In the genomic region with DNA sequence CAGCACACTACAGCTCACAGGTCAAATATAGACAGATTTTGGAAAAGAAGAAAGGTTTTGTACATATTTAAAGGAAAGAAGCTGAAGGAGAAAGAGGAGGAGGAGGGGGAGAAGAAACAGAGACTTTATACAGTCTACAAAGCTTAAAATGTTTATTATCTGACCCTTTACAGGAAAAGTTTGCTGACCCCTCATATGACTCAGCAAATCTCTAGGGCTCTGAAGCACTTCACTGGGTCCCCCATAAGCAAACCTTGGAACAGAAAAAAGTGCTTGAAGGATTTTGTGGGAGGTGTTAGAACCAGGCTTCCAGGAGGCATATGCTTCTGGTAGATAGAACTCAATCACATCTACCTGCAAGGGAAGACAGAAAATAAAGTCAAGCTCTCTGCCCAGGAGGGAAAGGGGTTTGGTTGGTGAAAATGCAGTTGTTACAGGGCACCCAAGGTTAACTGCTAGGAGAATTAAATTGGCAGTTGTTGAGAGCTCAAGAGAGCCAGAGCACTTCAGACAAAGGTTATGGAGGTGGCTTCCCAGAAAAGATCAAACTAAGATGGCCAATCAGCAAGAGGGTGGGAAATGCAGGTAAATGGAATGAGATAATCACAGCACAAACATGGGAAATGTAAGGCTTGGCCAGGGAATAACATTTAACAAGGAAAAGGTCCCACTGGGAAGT, we compare ENCODE assay signal across 1 cellular context.
TF ChIP-seq lines count a peak whose summit lies in the region.

No MANE protein-coding gene starts in this region.

TF ChIP-seq in HepG2, 621 proteins besides CTCF, POLR2A, EP300 and RAD21 (continued from another document):
- TF ChIP-seq ZSCAN29 (CRISPR knock-in tag; conservative IDR thresholded peaks at IDR 0.05) (no peak), NFE2L2 (IDR thresholded peaks at IDR 0.05; ENCODE audit: low read length) (peak; percentile 81), ZNF225 (CRISPR knock-in tag; IDR thresholded peaks at IDR 0.05) (no peak), MAFK (conservative IDR thresholded peaks at IDR 0.05 in 1 of 2, IDR thresholded peaks at IDR 0.05 in 1 of 2; ENCODE audit: low read length in 2 of 2) (peak; percentile 62 to 73; a peak in 3 of 4 replicates), KLF9 (CRISPR knock-in tag; IDR thresholded peaks at IDR 0.05; ENCODE audit: low read depth) (no peak), ZNF451 (CRISPR knock-in tag; IDR thresholded peaks at IDR 0.05) (no peak), TBX3 (IDR thresholded peaks at IDR 0.05; ENCODE audit: borderline replicate concordance) (no peak), ELF3 (CRISPR knock-in tag; IDR thresholded peaks at IDR 0.05) (no peak), PCBP2 (optimal IDR thresholded peaks at IDR 0.05; ENCODE audit: low read depth, low read length, poor library complexity, severe bottlenecking) (no peak), ZNF317 (CRISPR knock-in tag; IDR thresholded peaks at IDR 0.05) (no peak)
